Comparison of ENCODE assay signal across 19 cellular contexts in the genomic region with DNA sequence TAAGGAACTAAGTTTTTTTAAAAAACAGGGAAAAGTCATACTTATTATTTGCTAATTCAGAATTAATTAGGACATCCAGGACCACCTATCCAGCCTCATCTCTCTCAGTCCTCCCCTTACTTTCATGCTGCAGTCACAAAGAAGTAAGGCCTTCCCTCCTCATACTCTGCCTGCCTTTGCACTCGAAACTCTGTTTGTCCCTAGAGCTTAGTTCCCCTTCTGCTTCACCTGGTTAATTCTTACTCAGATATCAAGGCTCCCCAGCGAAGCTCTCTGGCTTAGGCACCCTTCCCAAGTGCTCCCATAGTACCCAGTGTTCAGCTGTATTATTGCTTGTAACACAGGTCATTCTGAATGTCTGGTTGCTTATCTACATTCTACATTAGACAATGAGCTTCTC.
DNase-seq lines count a peak whose midpoint lies in the region; ATAC-seq, FAIRE-seq and TF ChIP-seq lines count a peak whose summit lies in the region.
"Had no signal": no experiment of that assay in that cellular context is flagged by ENCODE, and none has a peak within 500 bp of the region (broad histone marks: within the 10 kb centered on the region; RNA-seq: fewer than 3 reads in every experiment).

No MANE protein-coding gene starts in this region.

- no peak for TF ChIP-seq POLR2A in GM12878 (IDR thresholded peaks at IDR 0.05; ENCODE audit: low read depth, low read length)

- H3K9me3 ChIP-seq in GM12878 (replicated peaks; ENCODE audit: control insufficient read depth, insufficient read depth, low read length) (no peaks in the 10 kb centered on the region), aorta (ENCODE audit: control insufficient read depth, low read length) (no peaks in the 10 kb centered on the region)
- H3K9me3 ChIP-seq: BLaER1 treated with 17β-estradiol and CSF1 and Interleukin-3, amounts not matched to agents 10 nM and 100 nM had no signal

- TF ChIP-seq CTCF in GM12878 (IDR thresholded peaks at IDR 0.05 in 2 of 3, conservative IDR thresholded peaks at IDR 0.05 in 1 of 3; ENCODE audit: control insufficient read depth in 2 of 3, extremely low read depth in 1 of 3, insufficient read depth in 1 of 3, low read depth in 3 of 3, low read length in 3 of 3) (no peak), dorsolateral prefrontal cortex (IDR thresholded peaks at IDR 0.05 in 54 of 56, conservative IDR thresholded peaks at IDR 0.05 in 2 of 56; ENCODE audit: low read depth in 1 of 56, partially characterized antibody in 56 of 56) (no peak)

- no TSS peak for BruUV-seq in GM12878 (replicated peaks; lab: Mats Ljungman, UMichigan)

- H3K9ac ChIP-seq in GM12878 (ENCODE audit: control insufficient read depth, insufficient read depth, low read length) = no peak overlapping the region
- H3K9ac ChIP-seq: BLaER1 treated with 17β-estradiol and CSF1 and Interleukin-3, amounts not matched to agents 10 nM and 100 nM had no signal

- POLR2A ChIA-PET in GM12878 (lab: Charles Lee) = no interaction called here

- H3K4me3 ChIP-seq in GM12878 = no peak overlapping the region
- no peak overlapping the region for H3K4me3 ChIP-seq in dorsolateral prefrontal cortex
- H3K4me3 ChIP-seq in aorta (ENCODE audit: low read length in 2 of 2) = no peak overlapping the region
- H3K4me3 ChIP-seq: BLaER1 treated with 17β-estradiol and CSF1 and Interleukin-3, amounts not matched to agents 10 nM and 100 nM had no signal

- CTCF ChIA-PET in GM12878 (lab: Yijun Ruan, JAX) = interaction anchor here (0.8 to 3.0 kb wide), 3 partner anchors 9 to 227 kb away, joined by 3 to 9 read pairs (median 6); no protein-coding TSS in a partner anchor

- FAIRE-seq in GM12878 (lab: Jason Lieb, UNC) = no peak

- no peak overlapping the region for H3K4me2 ChIP-seq in GM12878 (ENCODE audit: control insufficient read depth, insufficient read depth)
- H3K4me2 ChIP-seq: BLaER1 treated with 17β-estradiol and CSF1 and Interleukin-3, amounts not matched to agents 10 nM and 100 nM had no signal

- H3K4me1 ChIP-seq in GM12878 (ENCODE audit: control insufficient read depth, insufficient read depth, low read length) (no peaks in the 10 kb centered on the region), aorta (ENCODE audit: control insufficient read depth in 1 of 2, insufficient read depth in 2 of 2, low read length in 2 of 2) (no peaks in the 10 kb centered on the region)
- H3K4me1 ChIP-seq: BLaER1 treated with 17β-estradiol and CSF1 and Interleukin-3, amounts not matched to agents 10 nM and 100 nM had no signal

- RAD21 ChIA-PET in GM12878 (lab: Charles Lee; ENCODE audit: unreplicated experiment) = no interaction called here

- SMC1A ChIA-PET in GM12878 (lab: Charles Lee; ENCODE audit: uncharacterized antibody, unreplicated experiment) = interaction anchor here (1.3 to 1.5 kb wide), 2 partner anchors 15 to 58 kb away, joined by 3 to 5 read pairs; no protein-coding TSS in a partner anchor

- H3K27ac ChIP-seq in GM12878 (ENCODE audit: control insufficient read depth, insufficient read depth) (no peak overlapping the region), dorsolateral prefrontal cortex (no peak overlapping the region), aorta (ENCODE audit: low read depth in 1 of 2, low read length in 2 of 2) (no peak overlapping the region)
- H3K27ac ChIP-seq: BLaER1 treated with 17β-estradiol and CSF1 and Interleukin-3, amounts not matched to agents 10 nM and 100 nM had no signal

- DNase-seq in SIG-M5 treated with dmso at 0.1 percent for 504 hours (lab: John Stamatoyannopoulos, UW; ENCODE audit: unreplicated experiment) (peak; percentile 26), SIG-M5 (lab: John Stamatoyannopoulos, UW) (no peak), NCI-H2171 treated with DMSO at 0.1 percent for 48 hours (lab: John Stamatoyannopoulos, UW) (peak; percentile 81), GM12878 (ENCODE audit: low read depth, low spot score) (no peak), dorsolateral prefrontal cortex (no peak), aorta (no peak)
- DNase-seq: 8988T, COR-L47, DMS153, EL, HFFc6, IMR-90, NCI-H1048, NCI-H446 treated with DMSO at 0.1 percent for 48 hours, NCI-H774, SHP77 treated with DMSO at 0.1 percent for 48 hours had no signal

- intact Hi-C loops in GM12878 (cut with micrococcal nuclease; ENCODE audit: unreplicated experiment) = no loop called here
- intact Hi-C loops in dorsolateral prefrontal cortex (cut with DNase I) = no loop called here
- intact Hi-C loops in aorta (cut with DNase I) = no loop called here

- H3K27me3 ChIP-seq in GM12878 (replicated peaks in 1 of 2; ENCODE audit: control insufficient read depth in 2 of 2, insufficient read depth in 2 of 2, low read length in 1 of 2) (no peaks in the 10 kb centered on the region), dorsolateral prefrontal cortex (no peaks in the 10 kb centered on the region), aorta (ENCODE audit: control insufficient read depth in 1 of 2, insufficient read depth in 2 of 2, low read length in 1 of 2) (no peaks in the 10 kb centered on the region)
- H3K27me3 ChIP-seq: BLaER1 treated with 17β-estradiol and CSF1 and Interleukin-3, amounts not matched to agents 10 nM and 100 nM had no signal

- TF ChIP-seq RAD21 in GM12878 (IDR thresholded peaks at IDR 0.05; ENCODE audit: insufficient read depth, low read depth, low read length) = no peak

- ATAC-seq in GM12878 (peak; percentile 34; the same call in 1 of the 3 replicates), aorta (ENCODE audit: low FRiP score) (no peak), GM21423 (IDR thresholded peaks at IDR 0.05; ENCODE audit: unreplicated experiment) (no peak), HG03139 (IDR thresholded peaks at IDR 0.05; ENCODE audit: unreplicated experiment) (no peak)

- WGBS in GM12878 (ENCODE audit: insufficient coverage, insufficient replicate concordance, low lambda C conversion rate, missing lambda C conversion rate) = 0% methylated on average over 2 of the region's 2 CpGs
- 69 to 95% methylated on average over 2 of the region's 2 CpGs for WGBS in aorta, 2 donors

- no peaks in the 10 kb centered on the region for H4K20me1 ChIP-seq in GM12878 (ENCODE audit: control insufficient read depth, insufficient read depth)
- H4K20me1 ChIP-seq: BLaER1 treated with 17β-estradiol and CSF1 and Interleukin-3, amounts not matched to agents 10 nM and 100 nM had no signal

- no peaks in the 10 kb centered on the region for H3K79me2 ChIP-seq in GM12878 (ENCODE audit: control insufficient read depth, insufficient read depth, low read length)

- in situ Hi-C loops in GM12878 (cut with MboI) = no loop called here

- no peak overlapping the region for H2AFZ ChIP-seq in GM12878 (ENCODE audit: control insufficient read depth, low read depth, low read length)

- H3K36me3 ChIP-seq in GM12878 (ENCODE audit: control insufficient read depth in 2 of 2, insufficient read depth in 2 of 2, low read length in 1 of 2) (no peaks in the 10 kb centered on the region), aorta (ENCODE audit: control insufficient read depth in 1 of 2, insufficient read depth in 2 of 2, low read length in 1 of 2) (no peaks in the 10 kb centered on the region)

- no peak for TF ChIP-seq EP300 in GM12878 (IDR thresholded peaks at IDR 0.05; ENCODE audit: borderline replicate concordance in 1 of 2, control insufficient read depth in 1 of 2, low read depth in 2 of 2, low read length in 2 of 2)

TF ChIP-seq in GM12878, 131 proteins besides CTCF, POLR2A, EP300 and RAD21:
- TF ChIP-seq, protein P1, sequence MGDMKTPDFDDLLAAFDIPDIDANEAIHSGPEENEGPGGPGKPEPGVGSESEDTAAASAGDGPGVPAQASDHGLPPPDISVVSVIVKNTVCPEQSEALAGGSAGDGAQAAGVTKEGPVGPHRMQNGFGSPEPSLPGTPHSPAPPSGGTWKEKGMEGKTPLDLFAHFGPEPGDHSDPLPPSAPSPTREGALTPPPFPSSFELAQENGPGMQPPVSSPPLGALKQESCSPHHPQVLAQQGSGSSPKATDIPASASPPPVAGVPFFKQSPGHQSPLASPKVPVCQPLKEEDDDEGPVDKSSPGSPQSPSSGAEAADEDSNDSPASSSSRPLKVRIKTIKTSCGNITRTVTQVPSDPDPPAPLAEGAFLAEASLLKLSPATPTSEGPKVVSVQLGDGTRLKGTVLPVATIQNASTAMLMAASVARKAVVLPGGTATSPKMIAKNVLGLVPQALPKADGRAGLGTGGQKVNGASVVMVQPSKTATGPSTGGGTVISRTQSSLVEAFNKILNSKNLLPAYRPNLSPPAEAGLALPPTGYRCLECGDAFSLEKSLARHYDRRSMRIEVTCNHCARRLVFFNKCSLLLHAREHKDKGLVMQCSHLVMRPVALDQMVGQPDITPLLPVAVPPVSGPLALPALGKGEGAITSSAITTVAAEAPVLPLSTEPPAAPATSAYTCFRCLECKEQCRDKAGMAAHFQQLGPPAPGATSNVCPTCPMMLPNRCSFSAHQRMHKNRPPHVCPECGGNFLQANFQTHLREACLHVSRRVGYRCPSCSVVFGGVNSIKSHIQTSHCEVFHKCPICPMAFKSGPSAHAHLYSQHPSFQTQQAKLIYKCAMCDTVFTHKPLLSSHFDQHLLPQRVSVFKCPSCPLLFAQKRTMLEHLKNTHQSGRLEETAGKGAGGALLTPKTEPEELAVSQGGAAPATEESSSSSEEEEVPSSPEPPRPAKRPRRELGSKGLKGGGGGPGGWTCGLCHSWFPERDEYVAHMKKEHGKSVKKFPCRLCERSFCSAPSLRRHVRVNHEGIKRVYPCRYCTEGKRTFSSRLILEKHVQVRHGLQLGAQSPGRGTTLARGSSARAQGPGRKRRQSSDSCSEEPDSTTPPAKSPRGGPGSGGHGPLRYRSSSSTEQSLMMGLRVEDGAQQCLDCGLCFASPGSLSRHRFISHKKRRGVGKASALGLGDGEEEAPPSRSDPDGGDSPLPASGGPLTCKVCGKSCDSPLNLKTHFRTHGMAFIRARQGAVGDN (IDR thresholded peaks at IDR 0.05) = no peak
- TF ChIP-seq FOS (IDR thresholded peaks at IDR 0.05; ENCODE audit: borderline replicate concordance, extremely low read depth, insufficient read length) = no peak
- TF ChIP-seq HDGF (IDR thresholded peaks at IDR 0.05) = no peak

Comparison
In these comparisons a context has a peak if more than half of its experiments do, and no peak if none do; other contexts are left out.
1. DNase-seq: peak in SIG-M5 treated with dmso at 0.1 percent for 504 hours (single experiment) and NCI-H2171 treated with DMSO at 0.1 percent for 48 hours (single experiment); none in SIG-M5 (single experiment), GM12878 (single experiment), dorsolateral prefrontal cortex (0 of 10) and aorta (0 of 2).